In the genomic region with DNA sequence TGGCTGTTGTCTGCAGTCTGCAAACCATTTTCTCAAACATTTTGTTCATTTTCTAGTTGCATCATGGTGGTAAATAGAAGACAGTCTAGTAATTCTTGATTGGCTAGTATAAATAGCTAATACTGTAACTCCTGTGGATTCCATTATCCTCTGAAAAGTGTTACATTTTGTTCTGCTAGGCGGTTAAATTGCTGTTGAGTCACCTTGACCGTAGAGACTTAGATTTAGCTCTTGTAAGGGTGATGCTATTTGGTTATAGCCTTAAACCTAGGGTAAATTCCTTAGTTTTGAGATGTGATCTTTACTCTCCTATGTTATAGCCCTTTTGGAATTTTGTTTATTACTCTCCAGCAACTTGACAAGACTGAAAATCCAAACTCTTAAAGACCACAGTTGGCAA, we compare ENCODE assay signal across 21 cellular contexts. TPM values are rescaled to one million over a fixed set of nuclear protein-coding genes. Genes with fewer than 3 reads are reported as not detected.
DNase-seq lines count a peak whose midpoint lies in the region; ATAC-seq and TF ChIP-seq lines count a peak whose summit lies in the region.
"Had no signal": no experiment of that assay in that cellular context is flagged by ENCODE, and none has a peak within 500 bp of the region (broad histone marks: within the 10 kb centered on the region; RNA-seq: fewer than 3 reads in every experiment).

No MANE protein-coding gene starts in this region.

- 85% methylated on average over 2 of the region's 2 CpGs for WGBS in right cardiac atrium
- 58 to 71% methylated on average over 2 of the region's 2 CpGs for WGBS in testis, 2 donors

- no peak for ATAC-seq in right cardiac atrium

- no peak overlapping the region for H3K4me3 ChIP-seq in left ventricle myocardium inferior
- H3K4me3 ChIP-seq in right cardiac atrium (ENCODE audit: low read length), result no peak overlapping the region
- H3K4me3 ChIP-seq in testis, result no peak overlapping the region
- H3K4me3 ChIP-seq in SJCRH30, result no peak overlapping the region
- H3K4me3 ChIP-seq: HAP-1, hepatocyte, sigmoid colon, upper lobe of left lung had no signal

- no peak for TF ChIP-seq CTCF in left ventricle myocardium inferior (IDR thresholded peaks at IDR 0.05; ENCODE audit: borderline replicate concordance)
- no peak for TF ChIP-seq CTCF in testis (IDR thresholded peaks at IDR 0.05)

- H3K27ac ChIP-seq in left ventricle myocardium inferior (replicated peaks), result peak overlapping the region; percentile 46
- no peak overlapping the region for H3K27ac ChIP-seq in right cardiac atrium (ENCODE audit: low read length)
- H3K27ac ChIP-seq in testis, result peak overlapping the region; percentile 19 to 37
- H3K27ac ChIP-seq in SJCRH30, result no peak overlapping the region
- no peak overlapping the region for H3K27ac ChIP-seq in caudate nucleus (ENCODE audit: low read depth, low read length)
- H3K27ac ChIP-seq: hepatocyte, sigmoid colon, upper lobe of left lung had no signal

- H3K9me3 ChIP-seq in left ventricle myocardium inferior (replicated peaks) (peaks cover 3% of the 10 kb centered on the region), right cardiac atrium (ENCODE audit: control insufficient read depth, low read length) (no peaks in the 10 kb centered on the region), testis (no peaks in the 10 kb centered on the region), SJCRH30 (replicated peaks) (0 out of 2 replicates have a peak, but pooled peaks cover 4% of the 10 kb centered on the region)
- H3K9me3 ChIP-seq: HAP-1, sigmoid colon, upper lobe of left lung had no signal

- DNase-seq in left ventricle myocardium inferior (no peak), right cardiac atrium (no peak), M059J (ENCODE audit: low read depth) (peak; percentile 49), iris pigment epithelial cell (ENCODE audit: low read depth) (peak; percentile 49), testis (no peak), SJCRH30 (no peak), DMS153 treated with DMSO at 0.1 percent for 48 hours (lab: John Stamatoyannopoulos, UW; ENCODE audit: unreplicated experiment) (no peak), caudate nucleus (lab: John Stamatoyannopoulos, UW) (no peak)
- DNase-seq: 8988T; activated CD4-positive, alpha-beta memory T cell treated with anti-CD3 and anti-CD28 coated beads, Interleukin-2, amount 10 ng/mL, durations not matched to agents 7 days and 5 days; DMS79 treated with DMSO at 0.1 percent for 48 hours; effector memory CD4-positive, alpha-beta T cell; foreskin melanocyte; NCI-H1105 treated with DMSO at 0.1 percent for 48 hours; NCI-H2081 treated with DMSO at 0.1 percent for 48 hours; SHP77; sigmoid colon; T1000; upper lobe of left lung had no signal

- intact Hi-C loops in left ventricle myocardium inferior (cut with micrococcal nuclease), result no loop called here
- intact Hi-C loops in right cardiac atrium (cut with DNase I), result loop anchor here in 1 of 4 donors (10.0 kb wide), 1 partner anchor 53 kb away; no protein-coding TSS in a partner anchor
- intact Hi-C loops in testis (cut with DNase I; ENCODE audit: low total_unique reads), result no loop called here

- TF ChIP-seq POLR2A in testis (IDR thresholded peaks at IDR 0.05), result no peak

- H3K27me3 ChIP-seq in left ventricle myocardium inferior (ENCODE audit: low read depth) (no peaks in the 10 kb centered on the region), right cardiac atrium (ENCODE audit: control insufficient read depth, insufficient read depth) (no peaks in the 10 kb centered on the region), testis (no peaks in the 10 kb centered on the region), SJCRH30 (no peaks in the 10 kb centered on the region)
- H3K27me3 ChIP-seq: hepatocyte, sigmoid colon, upper lobe of left lung had no signal

- H3K36me3 ChIP-seq in left ventricle myocardium inferior, result no peaks in the 10 kb centered on the region
- H3K36me3 ChIP-seq in testis (ENCODE audit: low read depth, missing control alignments), result no peaks in the 10 kb centered on the region
- H3K36me3 ChIP-seq in SJCRH30, result no peaks in the 10 kb centered on the region
- H3K36me3 ChIP-seq: HAP-1, sigmoid colon, upper lobe of left lung had no signal

- peaks cover 32% of the 10 kb centered on the region for H3K4me1 ChIP-seq in left ventricle myocardium inferior
- peaks cover 4% of the 10 kb centered on the region for H3K4me1 ChIP-seq in right cardiac atrium (ENCODE audit: control insufficient read depth, insufficient read depth, low read length)
- H3K4me1 ChIP-seq in testis, result peaks cover 12% of the 10 kb centered on the region
- no peaks in the 10 kb centered on the region for H3K4me1 ChIP-seq in SJCRH30
- H3K4me1 ChIP-seq: HAP-1, upper lobe of left lung had no signal

RNA-seq across cellular contexts. Expression of gene SHOC2, which starts 58.8 kb away (rescaled TPM):
- total RNA-seq in left ventricle myocardium inferior (47.9 TPM), right cardiac atrium (10 to 100 TPM; 49.4 to 60.7 (median 52.1) TPM), testis (100 to 1,000 TPM in 1 of 2 donors, 10 to 100 TPM in 1; 91.1 to 104 TPM)
- polyA plus RNA-seq in right cardiac atrium (24.8 TPM), testis (ENCODE audit: insufficient read depth, low read depth, low replicate concordance) (61.5 TPM)
- 23.2 and 24.6 TPM in 2 replicates for total RNA-seq in M059J (2014; rRNA removed; shearing (Covaris generic))
- total RNA-seq in SJCRH30 (2014; rRNA removed; shearing (Covaris generic)), result 27.1 and 29.0 TPM in 2 replicates

RNA-seq across cellular contexts. Expression of gene BBIP1, which starts 59.2 kb away (rescaled TPM):
- total RNA-seq in left ventricle myocardium inferior (25.1 TPM), right cardiac atrium (10 to 100 TPM; 24.5 to 27.8 (median 26.9) TPM), testis (10 to 100 TPM; 41.8 to 57.7 TPM)
- polyA plus RNA-seq in right cardiac atrium (30.0 TPM), testis (ENCODE audit: insufficient read depth, low read depth, low replicate concordance) (202 TPM)
- 32.1 and 36.2 TPM in 2 replicates for total RNA-seq in M059J (2014; rRNA removed; shearing (Covaris generic))
- total RNA-seq in SJCRH30 (2014; rRNA removed; shearing (Covaris generic)), result 45.0 and 57.0 TPM in 2 replicates

Comparison
In these comparisons a context has a peak if more than half of its experiments do, and no peak if none do; other contexts are left out.
1. H3K27ac ChIP-seq: peak in left ventricle myocardium inferior (single experiment) and testis (2 of 2); none in right cardiac atrium (single experiment), SJCRH30 (single experiment) and caudate nucleus (single experiment).
2. DNase-seq: peak in M059J (single experiment) and iris pigment epithelial cell (single experiment); none in left ventricle myocardium inferior (single experiment), right cardiac atrium (0 of 3), testis (single experiment), SJCRH30 (0 of 2), DMS153 treated with DMSO at 0.1 percent for 48 hours (single experiment) and caudate nucleus (0 of 61).